22 cellular contexts compared by ENCODE assay signal in the genomic region with DNA sequence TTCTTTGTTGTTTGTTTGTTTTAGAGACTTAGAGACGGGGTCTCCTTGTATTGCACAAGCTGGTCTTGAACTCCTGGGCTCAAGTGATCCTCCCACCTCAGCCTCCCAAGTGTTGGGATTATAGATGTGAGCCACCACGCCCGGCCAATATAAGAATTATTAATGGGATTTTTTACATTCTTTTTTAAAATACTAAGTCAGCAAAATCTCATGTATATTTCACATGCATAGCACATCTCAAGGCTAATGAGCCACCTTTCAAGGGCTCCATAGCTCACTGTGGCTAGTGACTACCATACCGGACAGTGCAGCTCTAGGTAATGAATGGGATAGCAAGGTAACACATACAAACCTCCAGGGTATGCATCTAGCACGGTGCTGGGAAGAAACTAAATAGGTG.
"Had no signal": no experiment of that assay in that cellular context is flagged by ENCODE, and none has a peak within 500 bp of the region (broad histone marks: within the 10 kb centered on the region; RNA-seq: fewer than 3 reads in every experiment).

No MANE protein-coding gene starts in this region.

- FAIRE-seq: HTR-8/SVneo had no signal

- H3K9me3 ChIP-seq: SK-N-SH had no signal

- DNase-seq: Kasumi-1, MM.1S, NCI-H1092 treated with DMSO at 0.1 percent for 48 hours, NCI-H1436, NCI-H187, NCI-H2029, NCI-H2081 treated with DMSO at 0.1 percent for 48 hours, NCI-H2171, NCI-H226, NCI-H446, NCI-H510A, NCI-H524 treated with DMSO at 0.1 percent for 48 hours, NCI-H774, PC-3, SHP77, SK-N-SH, SW 1271 had no signal

- H3K9ac ChIP-seq: KMS-11, SK-N-SH had no signal

- H3K27ac ChIP-seq: HL-60, KMS-11, RWPE1 had no signal

- H3K4me2 ChIP-seq: KMS-11, SK-N-SH had no signal

- ATAC-seq: Panc1, PC-3 had no signal
